In the genomic region with DNA sequence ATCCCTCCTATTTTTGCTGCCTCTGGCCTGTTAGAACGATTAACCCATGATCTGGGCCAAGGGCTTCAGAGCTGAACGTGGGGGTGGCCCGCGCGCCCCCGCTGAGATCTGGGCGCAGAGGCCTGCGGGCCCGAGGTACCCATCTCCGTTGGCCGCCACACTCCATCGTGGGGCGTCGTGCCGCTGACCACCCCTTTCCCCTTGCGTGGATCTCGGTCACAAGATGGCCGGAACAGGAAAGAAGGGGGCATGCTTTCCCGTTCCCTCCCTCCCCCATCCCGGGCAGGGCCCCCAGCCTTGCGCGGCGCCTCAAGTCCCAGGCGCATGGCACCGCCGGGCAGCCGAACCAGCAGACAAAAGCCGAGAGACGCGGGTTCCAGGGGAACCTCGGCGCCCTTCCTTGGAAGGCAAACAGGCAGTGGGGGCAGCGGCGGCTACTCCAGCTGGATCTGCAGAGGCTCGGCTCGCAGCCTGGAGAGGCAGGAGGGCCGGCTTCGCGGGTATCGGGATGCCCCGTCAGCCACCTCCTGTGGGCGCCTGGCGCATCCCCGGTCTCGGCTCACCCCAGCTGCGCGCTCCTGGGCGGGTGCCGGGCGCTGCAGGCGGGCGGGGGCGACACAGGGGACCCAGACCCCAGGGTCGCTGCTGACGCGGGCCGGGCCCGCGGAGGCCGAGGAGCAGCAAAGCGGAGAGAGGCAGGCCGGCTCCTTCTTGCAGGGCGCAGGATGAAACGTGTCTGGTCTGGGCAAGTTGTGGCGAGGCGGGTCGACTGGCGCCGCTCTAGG, we compare ENCODE assay signal across 8 cellular contexts. TPM values are rescaled to one million over a fixed set of nuclear protein-coding genes. Genes with fewer than 3 reads are reported as not detected.
DNase-seq lines count a peak whose midpoint lies in the region; ATAC-seq and TF ChIP-seq lines count a peak whose summit lies in the region.

No MANE protein-coding gene starts in this region.

- H3K27me3 Mint-ChIP-seq in activated CD4-positive, alpha-beta T cell treated with anti-CD3 and anti-CD28 coated beads, Interleukin-2, amount 10 ng/mL, durations not matched to agents 24 days and 14 days = peaks cover 57% of the 10 kb centered on the region
- H3K27me3 Mint-ChIP-seq in WTC11 (ENCODE audit: low read depth) = peaks cover 9% of the 10 kb centered on the region
- peaks cover 36% of the 10 kb centered on the region in 2 donors for H3K27me3 Mint-ChIP-seq in CD4-positive, alpha-beta memory T cell

- intact Hi-C loops in activated CD4-positive, alpha-beta T cell treated with anti-CD3 and anti-CD28 coated beads, Interleukin-2, amount 10 ng/mL, durations not matched to agents 24 days and 14 days (cut with micrococcal nuclease) = loop anchor here (5.0 kb wide), 2 partner anchors 33 to 932 kb away; partner anchors contain the start of genes DNAJC3 and SOX21
- intact Hi-C loops in CD4-positive, alpha-beta memory T cell (cut with micrococcal nuclease) = no loop called here

- H4K20me1 ChIP-seq in osteoblast (ENCODE audit: insufficient read depth, low read length) = peaks cover 4% of the 10 kb centered on the region

- H3K4me1 Mint-ChIP-seq in activated CD4-positive, alpha-beta T cell treated with anti-CD3 and anti-CD28 coated beads, Interleukin-2, amount 10 ng/mL, durations not matched to agents 24 days and 14 days = peaks cover 8% of the 10 kb centered on the region
- peaks cover 19% of the 10 kb centered on the region for H3K4me1 Mint-ChIP-seq in WTC11
- H3K4me1 Mint-ChIP-seq in CD4-positive, alpha-beta memory T cell = peaks cover 2 to 12% (median 10%) of the 10 kb centered on the region in 4 donors

- H2AFZ ChIP-seq in osteoblast (ENCODE audit: low read length) = peak overlapping the region; percentile 85

- H3K4me1 ChIP-seq in foreskin keratinocyte (peaks cover 5% of the 10 kb centered on the region), osteoblast (ENCODE audit: insufficient read depth, low read length) (peaks cover 22% of the 10 kb centered on the region)
- peaks cover 9% of the 10 kb centered on the region for H3K4me1 ChIP-seq in CD4-positive, alpha-beta memory T cell (ENCODE audit: insufficient read depth, low read length)

- H3K79me2 ChIP-seq in osteoblast (ENCODE audit: insufficient read depth, low read length) = peaks cover 33% of the 10 kb centered on the region

- peaks cover 6% of the 10 kb centered on the region for H3K36me3 ChIP-seq in osteoblast (ENCODE audit: insufficient read depth, low read length)
- no peaks in the 10 kb centered on the region for H3K36me3 ChIP-seq in CD4-positive, alpha-beta memory T cell (ENCODE audit: insufficient read depth, low read length)

- H3K4me3 Mint-ChIP-seq in activated CD4-positive, alpha-beta T cell treated with anti-CD3 and anti-CD28 coated beads, Interleukin-2, amount 10 ng/mL, durations not matched to agents 24 days and 14 days = peak overlapping the region; percentile 79
- H3K4me3 Mint-ChIP-seq in WTC11 = peak overlapping the region; percentile 89
- peak overlapping the region in 4 of 8 donors; percentile 45 to 71 (median 58) for H3K4me3 Mint-ChIP-seq in CD4-positive, alpha-beta memory T cell

- H3K4me2 ChIP-seq in osteoblast (ENCODE audit: insufficient read depth, low read length) = peak overlapping the region; percentile 91

- H3K27ac ChIP-seq in foreskin keratinocyte (no peak overlapping the region), osteoblast (ENCODE audit: low read depth, low read length) (peak overlapping the region; percentile 54)
- no peak overlapping the region for H3K27ac ChIP-seq in CD4-positive, alpha-beta memory T cell (ENCODE audit: low read depth, low read length)

- no peaks in the 10 kb centered on the region for H3K9me3 ChIP-seq in osteoblast (ENCODE audit: low read depth, low read length)
- no peaks in the 10 kb centered on the region for H3K9me3 ChIP-seq in CD4-positive, alpha-beta memory T cell (ENCODE audit: control insufficient read depth in 1 of 2, low read length in 2 of 2)

- POLR2A ChIA-PET in WTC11 (lab: Charles Lee) = interaction anchor here (0.8 to 2.9 kb wide), 4 partner anchors 15 to 33 kb away, joined by 3 to 17 read pairs (median 4); partner anchors contain the start of gene DNAJC3
- POLR2A ChIA-PET in CD4-positive, alpha-beta memory T cell (lab: Charles Lee; ENCODE audit: partially characterized antibody) = no interaction called here

- CTCF ChIA-PET in WTC11 (lab: Charles Lee) = interaction anchor here (1.0 to 3.6 kb wide), 6 partner anchors 17 to 190 kb away, joined by 3 to 30 read pairs (median 8); partner anchors contain the start of genes CLDN10 and DNAJC3
- CTCF ChIA-PET in CD4-positive, alpha-beta memory T cell (lab: Charles Lee; ENCODE audit: partially characterized antibody) = interaction anchor here (0.9 kb wide), 1 partner anchor 19 kb away, joined by 4 read pairs; no protein-coding TSS in a partner anchor

- H3K9me3 Mint-ChIP-seq in activated CD4-positive, alpha-beta T cell treated with anti-CD3 and anti-CD28 coated beads, Interleukin-2, amount 10 ng/mL, durations not matched to agents 24 days and 14 days = no peaks in the 10 kb centered on the region
- H3K9me3 Mint-ChIP-seq in WTC11 = peaks cover 7% of the 10 kb centered on the region; the same call in 1 of the 2 replicates
- H3K9me3 Mint-ChIP-seq in CD4-positive, alpha-beta memory T cell = no peaks in the 10 kb centered on the region

- ATAC-seq in HG03139 (IDR thresholded peaks at IDR 0.05; ENCODE audit: unreplicated experiment) (peak; percentile 26), WTC11 (peak; percentile 13), foreskin keratinocyte (peak; percentile 66)

- H3K27me3 ChIP-seq in foreskin keratinocyte (peaks cover 55% of the 10 kb centered on the region), osteoblast (ENCODE audit: insufficient read depth, low read length) (no peaks in the 10 kb centered on the region)
- H3K27me3 ChIP-seq in CD4-positive, alpha-beta memory T cell (ENCODE audit: insufficient read depth, low read length) = peaks cover 8% of the 10 kb centered on the region

- TF ChIP-seq CTCF in WTC11 (IDR thresholded peaks at IDR 0.05) (no peak), foreskin keratinocyte (conservative IDR thresholded peaks at IDR 0.05) (no peak), osteoblast (IDR thresholded peaks at IDR 0.05; ENCODE audit: extremely low read depth, low read depth, low read length) (no peak)

- no peak overlapping the region for H3K27ac Mint-ChIP-seq in activated CD4-positive, alpha-beta T cell treated with anti-CD3 and anti-CD28 coated beads, Interleukin-2, amount 10 ng/mL, durations not matched to agents 24 days and 14 days
- no peak overlapping the region for H3K27ac Mint-ChIP-seq in WTC11
- no peak overlapping the region for H3K27ac Mint-ChIP-seq in CD4-positive, alpha-beta memory T cell

- peak overlapping the region; percentile 78 for H3K4me3 ChIP-seq in osteoblast (ENCODE audit: insufficient read depth, low read length)
- H3K4me3 ChIP-seq in CD4-positive, alpha-beta memory T cell (ENCODE audit: low read length in 2 of 2) = no peak overlapping the region

- no peaks in the 10 kb centered on the region for H3K36me3 Mint-ChIP-seq in activated CD4-positive, alpha-beta T cell treated with anti-CD3 and anti-CD28 coated beads, Interleukin-2, amount 10 ng/mL, durations not matched to agents 24 days and 14 days (ENCODE audit: low read depth)
- H3K36me3 Mint-ChIP-seq in WTC11 = peaks cover 14% of the 10 kb centered on the region; the same call in 1 of the 2 replicates
- H3K36me3 Mint-ChIP-seq in CD4-positive, alpha-beta memory T cell = no peaks in the 10 kb centered on the region

- DNase-seq in activated CD4-positive, alpha-beta T cell treated with anti-CD3 and anti-CD28 coated beads, Interleukin-2, amount 10 ng/mL, durations not matched to agents 24 days and 14 days = no peak
- no peak for DNase-seq in activated CD4-positive, alpha-beta T cell treated with anti-CD3 and anti-CD28 coated beads, Interleukin-2, amount 50 U/mL, for 4 hours
- DNase-seq in WTC11 (ENCODE audit: low spot score) (peak; percentile 56), foreskin keratinocyte (peak; percentile 23 to 51), osteoblast (ENCODE audit: insufficient read length, low spot score, missing footprints) (peak; percentile 81), RPMI8226 (no peak)
- no peak for DNase-seq in CD4-positive, alpha-beta memory T cell

TF ChIP-seq in WTC11, 78 proteins besides CTCF, POLR2A, EP300 and RAD21 (continues in another document):
- TF ChIP-seq NR1H2 (CRISPR knock-in tag; IDR thresholded peaks at IDR 0.05) (no peak), TEAD4 (CRISPR knock-in tag; IDR thresholded peaks at IDR 0.05) (peak; percentile 38; the same call in 1 of the 2 replicates), USF1 (CRISPR knock-in tag; IDR thresholded peaks at IDR 0.05) (no peak), GTF2I (CRISPR knock-in tag; conservative IDR thresholded peaks at IDR 0.05) (no peak), ZNF219 (CRISPR knock-in tag; IDR thresholded peaks at IDR 0.05; ENCODE audit: borderline replicate concordance) (peak; percentile 51; the same call in 1 of the 2 replicates), ESRRA (CRISPR knock-in tag; IDR thresholded peaks at IDR 0.05; ENCODE audit: borderline replicate concordance) (no peak), FOXP1 (CRISPR knock-in tag; IDR thresholded peaks at IDR 0.05; ENCODE audit: borderline replicate concordance) (peak; percentile 88)

RNA-seq across cellular contexts. Expression of gene DZIP1, which starts 0.5 kb away (rescaled TPM):
- 0.12 and 0.14 TPM in 2 replicates for total RNA-seq in activated CD4-positive, alpha-beta T cell treated with anti-CD3 and anti-CD28 coated beads, Interleukin-2, amount 10 ng/mL, durations not matched to agents 24 days and 14 days
- 31.0 to 33.5 TPM (median 32.0 TPM) in 3 replicates for total RNA-seq in WTC11 (2021)
- 3.6 and 7.1 TPM in 2 replicates for total RNA-seq in foreskin keratinocyte
- polyA plus RNA-seq in foreskin keratinocyte = 2.4 and 3.9 TPM in 2 replicates
- total RNA-seq in osteoblast = 33.9 and 34.0 TPM in 2 replicates
- not detected for total RNA-seq in CD4-positive, alpha-beta memory T cell
- polyA plus RNA-seq in CD4-positive, alpha-beta memory T cell = not detected

RNA-seq across cellular contexts. Expression of gene DNAJC3, which starts 32.9 kb away (rescaled TPM):
- total RNA-seq in activated CD4-positive, alpha-beta T cell treated with anti-CD3 and anti-CD28 coated beads, Interleukin-2, amount 10 ng/mL, durations not matched to agents 24 days and 14 days = 25.2 and 25.6 TPM in 2 replicates
- total RNA-seq in WTC11 (2021) (16.7 to 20.0 TPM (median 17.9 TPM) in 3 replicates), foreskin keratinocyte (39.0 and 48.8 TPM in 2 replicates), osteoblast (58.6 and 66.6 TPM in 2 replicates)
- polyA plus RNA-seq in foreskin keratinocyte = 10.8 and 11.8 TPM in 2 replicates
- total RNA-seq in CD4-positive, alpha-beta memory T cell = 10 to 100 TPM; 28.9 to 31.1 TPM
- polyA plus RNA-seq in CD4-positive, alpha-beta memory T cell = 10 to 100 TPM; 14.6 to 17.7 TPM

Comparison
In these comparisons a context has a peak if more than half of its experiments do, and no peak if none do; other contexts are left out.
1. DNase-seq: peak in WTC11 (single experiment), foreskin keratinocyte (2 of 2) and osteoblast (single experiment); none in activated CD4-positive, alpha-beta T cell treated with anti-CD3 and anti-CD28 coated beads, Interleukin-2, amount 10 ng/mL, durations not matched to agents 24 days and 14 days (single experiment), activated CD4-positive, alpha-beta T cell treated with anti-CD3 and anti-CD28 coated beads, Interleukin-2, amount 50 U/mL, for 4 hours (0 of 2), RPMI8226 (single experiment) and CD4-positive, alpha-beta memory T cell (0 of 5).
2. ATAC-seq: peak in every context shown above with its lines; median percentile 66 in foreskin keratinocyte; 26 in HG03139; 13 in WTC11.